Comparison of ENCODE assay signal across 8 cellular contexts in the genomic region with DNA sequence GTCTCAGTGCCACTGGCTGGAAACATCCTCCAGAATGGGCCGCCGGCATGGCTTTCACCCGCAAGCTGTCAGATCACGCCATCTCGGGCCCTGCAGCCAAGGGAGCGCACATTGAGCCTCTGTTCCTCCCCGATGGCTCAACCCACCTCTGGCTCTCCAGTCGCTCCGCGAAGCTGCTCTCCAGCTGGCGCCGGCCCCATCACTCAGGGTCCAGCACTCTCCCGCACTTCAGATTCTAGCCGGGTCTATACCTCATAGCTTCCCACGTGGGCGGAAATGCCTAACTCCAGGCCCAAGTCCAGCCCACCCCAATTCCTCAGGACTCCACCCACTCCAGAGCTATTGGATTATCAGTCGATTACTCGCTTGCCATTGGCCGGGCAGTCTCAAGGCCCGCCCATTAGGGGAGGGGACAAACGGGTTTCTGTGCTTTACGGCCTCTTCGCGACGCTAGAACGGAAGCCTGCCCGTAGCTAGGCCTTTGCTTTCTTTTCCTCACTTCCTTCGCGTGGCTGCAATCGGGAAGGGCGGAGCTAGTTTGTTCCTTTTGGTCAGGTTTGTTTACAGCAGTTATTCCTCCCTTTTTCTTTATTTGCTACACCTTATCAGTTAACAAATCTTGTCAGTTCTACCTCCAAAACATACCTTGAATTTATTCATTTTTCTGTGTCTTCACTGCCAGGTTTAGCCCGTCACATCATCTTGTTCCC. TPM values are rescaled to one million over a fixed set of nuclear protein-coding genes. Genes with fewer than 3 reads are reported as not detected.
DNase-seq lines count a peak whose midpoint lies in the region; ATAC-seq, FAIRE-seq and TF ChIP-seq lines count a peak whose summit lies in the region.

TSS of gene NOL6 (minus strand) at position 282 of the 710 bp plus-strand sequence. CDS start at position 200, 82 bp downstream.

- no peak for TF ChIP-seq CTCF in Loucy (conservative IDR thresholded peaks at IDR 0.05; ENCODE audit: low read length)
- no peak for TF ChIP-seq CTCF in fibroblast of mammary gland (conservative IDR thresholded peaks at IDR 0.05; ENCODE audit: control insufficient read depth, insufficient read depth, low read depth, low read length)

- H3K9me2 ChIP-seq in Loucy (replicated peaks; ENCODE audit: low read depth, low read length): no peaks in the 10 kb centered on the region

- DNase-seq in EL (peak; percentile 100), H54 (ENCODE audit: insufficient read length, low spot score) (peak; percentile 86), fibroblast of mammary gland (ENCODE audit: low read depth) (peak; percentile 99)
- DNase-seq in activated T-helper 9 cell treated with anti-CD3 and anti-CD28 coated beads, Interleukin-2, amount 50 U/mL, for 16 hours (ENCODE audit: low read depth): peak; percentile 97
- peak; percentile 85 to 99 (median 98) for DNase-seq in naive thymus-derived CD8-positive, alpha-beta T cell
- peak; percentile 92 to 99 (median 97) for DNase-seq in stimulated activated naive CD4-positive, alpha-beta T cell (lab: John Stamatoyannopoulos, UW)

- H3F3A ChIP-seq in Loucy (ENCODE audit: low read depth): no peaks in the 10 kb centered on the region

- H3K4me2 ChIP-seq in Loucy (ENCODE audit: low read depth, low read length, poor library complexity, severe bottlenecking): peak within 1 kb of the TSS; percentile 97

- H3K36me3 ChIP-seq in Loucy (ENCODE audit: insufficient read depth, low read length): peaks cover 29% of the 10 kb centered on the region; the same call in 1 of the 2 replicates

- no peaks in the 10 kb centered on the region for H3K9me3 ChIP-seq in Loucy (ENCODE audit: insufficient read depth, low read depth, low read length)

- peak within 1 kb of the TSS; percentile 91 to 98 (median 97) for H3K27ac Mint-ChIP-seq in naive thymus-derived CD8-positive, alpha-beta T cell

- peak within 1 kb of the TSS; percentile 79 for H3K9ac ChIP-seq in Loucy (ENCODE audit: low read depth, low read length, poor library complexity, severe bottlenecking)

- no peaks in the 10 kb centered on the region for H3K27me3 Mint-ChIP-seq in naive thymus-derived CD8-positive, alpha-beta T cell

- H3K9me3 Mint-ChIP-seq in naive thymus-derived CD8-positive, alpha-beta T cell: no peaks in the 10 kb centered on the region

- peaks cover 10 to 35% (median 28%) of the 10 kb centered on the region in 4 donors for H3K4me1 Mint-ChIP-seq in naive thymus-derived CD8-positive, alpha-beta T cell

- FAIRE-seq in H54 (lab: Jason Lieb, UNC): peak; percentile 92

- H3K4me3 ChIP-seq in Loucy (ENCODE audit: low read length, poor library complexity, severe bottlenecking) (peak within 1 kb of the TSS; percentile 84), fibroblast of mammary gland (ENCODE audit: control insufficient read depth, low read depth, low read length) (peak within 1 kb of the TSS; percentile 99)

- no peaks in the 10 kb centered on the region for H3K27me3 ChIP-seq in Loucy (ENCODE audit: insufficient read depth, low read length, poor library complexity, severe bottlenecking)

- peaks cover 12% of the 10 kb centered on the region for H3K4me1 ChIP-seq in Loucy (ENCODE audit: insufficient read depth, low read length, poor library complexity, severe bottlenecking)

- POLR2A ChIA-PET in naive thymus-derived CD8-positive, alpha-beta T cell (lab: Charles Lee): interaction anchor here (0.6 to 3.9 kb wide), 15 partner anchors 12 to 652 kb away, joined by 3 to 55 read pairs (median 4); partner anchors contain the start of genes AQP3 and NFX1

- H3K36me3 Mint-ChIP-seq in naive thymus-derived CD8-positive, alpha-beta T cell: peaks cover 0 to 40% (median 13%) of the 10 kb centered on the region in 3 donors

- H3K4me3 Mint-ChIP-seq in naive thymus-derived CD8-positive, alpha-beta T cell: peak within 1 kb of the TSS; percentile 90 to 100 (median 98)

- peak within 1 kb of the TSS; percentile 74 for H2AFZ ChIP-seq in Loucy (ENCODE audit: low read length)

- ATAC-seq in naive thymus-derived CD8-positive, alpha-beta T cell: peak; percentile 99

- H4K20me1 ChIP-seq in Loucy (ENCODE audit: insufficient read depth, low read length, poor library complexity, severe bottlenecking): peaks cover 16% of the 10 kb centered on the region

- H3K79me2 ChIP-seq in Loucy (ENCODE audit: insufficient read depth, low read length): peaks cover 32% of the 10 kb centered on the region

- peak; percentile 49 for TF ChIP-seq POLR2A in H54 (IDR thresholded peaks at IDR 0.05; ENCODE audit: low read depth, low read length)
- TF ChIP-seq POLR2A in Raji (IDR thresholded peaks at IDR 0.05; ENCODE audit: insufficient read depth, low read depth, low read length): peak; percentile 77

RNA-seq across cellular contexts. Expression of gene NOL6, which starts in this region (rescaled TPM):
- 10 to 100 TPM; 42.7 to 47.2 TPM for total RNA-seq in naive thymus-derived CD8-positive, alpha-beta T cell
- 10 to 100 TPM; 13.5 to 29.2 (median 19.3) TPM for polyA plus RNA-seq in naive thymus-derived CD8-positive, alpha-beta T cell

Comparison
In these comparisons a context has a peak if more than half of its experiments do, and no peak if none do; other contexts are left out.
1. Peak in every context shown above with its lines: DNase-seq, ATAC-seq and H3K4me3 ChIP-seq.